19 cellular contexts compared by ENCODE assay signal in the genomic region with DNA sequence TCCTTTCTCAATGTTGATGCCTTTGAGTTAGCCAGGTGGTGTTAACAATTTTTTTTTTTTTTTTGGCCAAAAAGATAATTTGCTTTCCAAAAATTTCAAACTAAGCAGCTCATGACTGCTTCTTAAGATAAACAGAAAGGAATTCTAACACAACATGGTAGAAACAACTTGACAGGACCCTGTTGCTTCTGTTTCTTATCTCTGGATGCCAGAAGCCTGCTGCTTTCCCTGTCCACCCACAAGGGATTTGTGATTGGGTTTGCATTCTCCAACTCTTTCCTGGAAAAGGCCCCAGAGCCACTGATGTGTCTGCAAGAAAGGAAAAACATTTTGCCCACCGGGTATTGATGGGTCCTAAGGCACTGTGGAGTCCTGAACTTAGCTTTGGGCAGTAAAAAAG.
DNase-seq lines count a peak whose midpoint lies in the region; ATAC-seq lines count a peak whose summit lies in the region.
"Had no signal": no experiment of that assay in that cellular context is flagged by ENCODE, and none has a peak within 500 bp of the region (broad histone marks: within the 10 kb centered on the region; RNA-seq: fewer than 3 reads in every experiment).

No MANE protein-coding gene starts in this region.

- H4K8ac ChIP-seq in mesendoderm (ENCODE audit: low read depth, low read length): no peak overlapping the region

- no peak overlapping the region for H3K27ac ChIP-seq in mesendoderm (ENCODE audit: low read depth, low read length)
- H3K27ac ChIP-seq: BLaER1, C4-2B, GM23248 had no signal

- H2BK120ac ChIP-seq in mesendoderm (ENCODE audit: low read depth, low read length): no peak overlapping the region

- no peak overlapping the region for H3K56ac ChIP-seq in mesendoderm (ENCODE audit: low read length)

- no peak overlapping the region for H3K4me3 ChIP-seq in mesendoderm (ENCODE audit: low read length)
- H3K4me3 ChIP-seq: BLaER1, GM12878, GM23248 had no signal

- no peak for ATAC-seq in Right ventricle myocardium superior (ENCODE audit: poor library complexity)
- ATAC-seq: CD8-positive, alpha-beta T cell; GM12878 had no signal

- H3K18ac ChIP-seq in mesendoderm (ENCODE audit: low read length): no peak overlapping the region

- H4K5ac ChIP-seq in mesendoderm (ENCODE audit: low read length): no peak overlapping the region

- H3K4ac ChIP-seq in mesendoderm (ENCODE audit: low read depth, low read length): no peak overlapping the region

- peak; percentile 77 for DNase-seq in CMK (ENCODE audit: low read depth)
- DNase-seq in SK-N-DZ (ENCODE audit: low spot score): peak; percentile 37
- peak; percentile 11 for DNase-seq in amniotic epithelial cell (ENCODE audit: low read depth)
- DNase-seq in mesendoderm: peak; percentile 30
- DNase-seq in medulla oblongata (ENCODE audit: extremely low spot score): no peak
- DNase-seq in activated T-cell treated with anti-CD3 and anti-CD28 coated beads, Interleukin-2, amount 50 U/mL, for 48 hours: no peak
- DNase-seq in Right ventricle myocardium superior: no peak
- DNase-seq: CD4-positive, CD25-positive, alpha-beta regulatory T cell; CD8-positive, alpha-beta T cell; DMS 273 treated with DMSO at 0.1 percent for 48 hours; DMS79; EL; GDM1; GM23248; H7; HCEC 1CT had no signal

- no peaks in the 10 kb centered on the region for H3K79me1 ChIP-seq in mesendoderm (ENCODE audit: low read length)

- H3K4me2 ChIP-seq in mesendoderm (ENCODE audit: low read length): no peak overlapping the region
- H3K4me2 ChIP-seq: BLaER1 had no signal

- intact Hi-C loops in Right ventricle myocardium superior (cut with DNase I): no loop called here

- no peak overlapping the region for H3K23ac ChIP-seq in mesendoderm (ENCODE audit: low read length)

- no peak overlapping the region for H2BK15ac ChIP-seq in mesendoderm (replicated peaks; ENCODE audit: low read depth)

- peaks cover 3% of the 10 kb centered on the region for H3K4me1 ChIP-seq in mesendoderm (ENCODE audit: control insufficient read depth, low read depth, low read length)
- H3K4me1 ChIP-seq: BLaER1 had no signal

- no peaks in the 10 kb centered on the region for H3K27me3 ChIP-seq in mesendoderm (ENCODE audit: insufficient read depth, low read length, poor library complexity)
- H3K27me3 ChIP-seq: BLaER1 had no signal

- no peaks in the 10 kb centered on the region for H3K79me2 ChIP-seq in mesendoderm (ENCODE audit: control insufficient read depth, insufficient read depth, low read length)

- no peaks in the 10 kb centered on the region for H3K36me3 ChIP-seq in mesendoderm (ENCODE audit: control insufficient read depth, insufficient read depth, low read length)
- H3K36me3 ChIP-seq: BLaER1 had no signal

- no peak overlapping the region for H2AK5ac ChIP-seq in mesendoderm (ENCODE audit: low read length)

- H2BK5ac ChIP-seq in mesendoderm (ENCODE audit: low read length): no peak overlapping the region

- H3K9ac ChIP-seq in mesendoderm (ENCODE audit: low read length): no peak overlapping the region
- H3K9ac ChIP-seq: BLaER1, GM23248 had no signal

- no CpG with 5 or more reads among the region's 1 CpG for WGBS in mesendoderm (ENCODE audit: extremely low coverage, insufficient coverage, low lambda C conversion rate)

Comparison
In these comparisons a context has a peak if more than half of its experiments do, and no peak if none do; other contexts are left out.
1. DNase-seq: peak in CMK (single experiment), SK-N-DZ (single experiment), amniotic epithelial cell (single experiment) and mesendoderm (single experiment); none in medulla oblongata (single experiment), activated T-cell treated with anti-CD3 and anti-CD28 coated beads, Interleukin-2, amount 50 U/mL, for 48 hours (0 of 2) and Right ventricle myocardium superior (single experiment).